18 cellular contexts compared by ENCODE assay signal in the genomic region with DNA sequence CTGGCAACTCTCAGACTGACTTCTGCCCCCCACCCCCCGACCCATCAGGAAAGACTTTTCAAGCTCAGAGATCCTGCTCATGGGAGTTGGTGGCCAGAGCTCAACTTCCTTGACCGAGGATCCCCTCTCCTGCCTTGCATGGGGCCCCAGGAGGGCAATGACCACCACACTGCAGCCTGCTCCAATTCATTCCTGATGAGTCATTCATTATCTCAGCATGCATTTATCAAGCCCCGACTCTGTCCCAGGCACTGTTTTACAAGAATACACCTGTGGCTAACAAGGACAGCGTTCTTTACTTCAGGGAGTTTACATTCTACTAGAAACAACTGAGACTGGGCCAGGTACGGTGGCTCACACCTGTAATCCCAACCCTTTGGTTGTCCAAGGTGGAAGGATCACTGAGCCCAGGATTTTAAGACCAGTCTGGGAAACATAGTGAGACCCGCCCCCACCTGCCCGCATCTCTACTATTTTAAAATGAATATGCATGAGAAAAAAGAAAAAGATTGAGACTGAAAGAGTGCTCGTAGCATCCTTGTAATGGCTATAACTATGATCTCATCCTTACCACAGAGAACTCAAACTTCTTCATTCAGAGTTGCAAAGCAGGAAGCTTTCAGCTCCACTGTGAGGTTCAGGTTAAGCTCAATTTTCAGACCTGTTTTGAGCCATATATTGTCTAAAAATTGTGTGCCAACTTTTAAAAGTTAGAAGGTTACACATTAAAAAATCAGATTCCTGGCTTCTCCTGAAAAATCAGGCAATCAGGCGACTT.
"Had no signal": no experiment of that assay in that cellular context is flagged by ENCODE, and none has a peak within 500 bp of the region (broad histone marks: within the 10 kb centered on the region; RNA-seq: fewer than 3 reads in every experiment).

No MANE protein-coding gene starts in this region.

- H3K9me3 ChIP-seq: adrenal gland, body of pancreas, mucosa of descending colon, right atrium auricular region, thyroid gland, vagina had no signal

- H3K36me3 ChIP-seq: adrenal gland, right atrium auricular region, thyroid gland, vagina had no signal

- H3K27me3 ChIP-seq: adrenal gland, body of pancreas, right atrium auricular region, thyroid gland, vagina had no signal

- H3K4me1 ChIP-seq: adrenal gland, body of pancreas, right atrium auricular region, thyroid gland, vagina had no signal

- DNase-seq: activated CD4-positive, alpha-beta T cell treated with anti-CD3 and anti-CD28 coated beads for 48 hours; activated naive CD4-positive, alpha-beta T cell treated with anti-CD3 and anti-CD28 coated beads, Interleukin-2, amount 50 U/mL, for 16 hours; adrenal gland; body of pancreas; dermis blood vessel endothelial cell; erythroblast; hypothalamus; immature natural killer cell; left cardiac atrium; mucosa of descending colon; naive thymus-derived CD8-positive, alpha-beta T cell; posterior cingulate gyrus; thyroid gland had no signal

- H3K4me3 ChIP-seq: adrenal gland, body of pancreas, lung, mucosa of descending colon, right atrium auricular region, smooth muscle cell, thyroid gland, vagina had no signal

- ATAC-seq: body of pancreas; left cardiac atrium; mucosa of descending colon; naive thymus-derived CD8-positive, alpha-beta T cell; stimulated activated effector memory CD8-positive, alpha-beta T cell treated with anti-CD3 and anti-CD28 coated beads, Interleukin-12 subunit alpha, Interleukin-12 subunit beta, amount 100 ng/mL, for 72 hours had no signal

- H3K27ac ChIP-seq: adrenal gland, body of pancreas, right atrium auricular region, thyroid gland, vagina had no signal

- H3K4me2 ChIP-seq: smooth muscle cell had no signal
